In genomic region chr15:72117448-72117697, GRCh38 we compare ENCODE assay signal across 8 cellular contexts. TPM values are rescaled to one million over a fixed set of nuclear protein-coding genes. Genes with fewer than 3 reads are reported as not detected.
A peak's percentile ranks its signal among the peaks of the same experiment; 100 is the strongest.
DNase-seq lines count a peak whose midpoint lies in the region; ATAC-seq and TF ChIP-seq lines count a peak whose summit lies in the region.

No MANE protein-coding gene starts in this region.

- H3K27ac ChIP-seq in right atrium auricular region (peak overlapping the region; percentile 97 to 99), gastrocnemius medialis (peak overlapping the region; percentile 92 to 98 (median 95))

- no peak for TF ChIP-seq CTCF in right atrium auricular region (IDR thresholded peaks at IDR 0.05)
- TF ChIP-seq CTCF in gastrocnemius medialis (IDR thresholded peaks at IDR 0.05 in 4 of 5, conservative IDR thresholded peaks at IDR 0.05 in 1 of 5), result no peak

- H3K36me3 ChIP-seq in right atrium auricular region (no peaks in the 10 kb centered on the region), gastrocnemius medialis (no peaks in the 10 kb centered on the region)

- intact Hi-C loops in gastrocnemius medialis (cut with DNase I; ENCODE audit: low total_unique reads), result loop anchor here (5.0 kb wide), 1 partner anchor 95 kb away; no protein-coding TSS in a partner anchor

- H3K27me3 Mint-ChIP-seq in activated naive CD8-positive, alpha-beta T cell treated with anti-CD3 and anti-CD28 coated beads, Interleukin-2, amount 50 U/mL, for 24 hours, result no peaks in the 10 kb centered on the region

- no peaks in the 10 kb centered on the region for H3K27me3 ChIP-seq in right atrium auricular region
- no peaks in the 10 kb centered on the region for H3K27me3 ChIP-seq in gastrocnemius medialis

- peaks cover 28% of the 10 kb centered on the region for H3K4me1 Mint-ChIP-seq in activated naive CD8-positive, alpha-beta T cell treated with anti-CD3 and anti-CD28 coated beads, Interleukin-2, amount 50 U/mL, for 24 hours

- H3K9me3 Mint-ChIP-seq in activated naive CD8-positive, alpha-beta T cell treated with anti-CD3 and anti-CD28 coated beads, Interleukin-2, amount 50 U/mL, for 24 hours, result no peaks in the 10 kb centered on the region

- in situ Hi-C loops in gastrocnemius medialis (cut with MboI; ENCODE audit: low sequenced_read_pairs in 4 of 4), result no loop called here

- peak overlapping the region; percentile 34 for H3K27ac Mint-ChIP-seq in activated naive CD8-positive, alpha-beta T cell treated with anti-CD3 and anti-CD28 coated beads, Interleukin-2, amount 50 U/mL, for 24 hours

- no peaks in the 10 kb centered on the region for H3K9me3 ChIP-seq in right atrium auricular region
- H3K9me3 ChIP-seq in gastrocnemius medialis, result no peaks in the 10 kb centered on the region

- TF ChIP-seq POLR2A in gastrocnemius medialis (IDR thresholded peaks at IDR 0.05), result no peak

- DNase-seq in AML-193 (lab: John Stamatoyannopoulos, UW), result peak; percentile 32 to 42
- DNase-seq in SW480 (ENCODE audit: low spot score), result peak; percentile 69
- DNase-seq in activated naive CD8-positive, alpha-beta T cell treated with anti-CD3 and anti-CD28 coated beads, Interleukin-2, amount 50 U/mL, for 24 hours, result peak; percentile 73
- peak; percentile 83 for DNase-seq in right atrium auricular region (ENCODE audit: low spot score)
- peak; percentile 69 to 80 for DNase-seq in gastrocnemius medialis
- no peak for DNase-seq in NCI-H524 treated with DMSO at 0.1 percent for 48 hours (lab: John Stamatoyannopoulos, UW)

- H3K4me1 ChIP-seq in right atrium auricular region (peaks cover 0 to 19% of the 10 kb centered on the region in 2 donors), gastrocnemius medialis (peaks cover 40 to 51% of the 10 kb centered on the region in 2 donors)

- peak overlapping the region; percentile 90 for H3K4me3 Mint-ChIP-seq in activated naive CD8-positive, alpha-beta T cell treated with anti-CD3 and anti-CD28 coated beads, Interleukin-2, amount 50 U/mL, for 24 hours

- H3K36me3 Mint-ChIP-seq in activated naive CD8-positive, alpha-beta T cell treated with anti-CD3 and anti-CD28 coated beads, Interleukin-2, amount 50 U/mL, for 24 hours (ENCODE audit: low read depth), result no peaks in the 10 kb centered on the region

- ATAC-seq in GM19397 (IDR thresholded peaks at IDR 0.05; ENCODE audit: unreplicated experiment) (peak; percentile 46), HG03469 (IDR thresholded peaks at IDR 0.05; ENCODE audit: unreplicated experiment) (peak; percentile 39), gastrocnemius medialis (peak; percentile 59 to 62)
- peak; percentile 78 for ATAC-seq in activated naive CD8-positive, alpha-beta T cell treated with anti-CD3 and anti-CD28 coated beads, Interleukin-2, amount 50 U/mL, for 24 hours

- H3K4me3 ChIP-seq in right atrium auricular region (peak overlapping the region; percentile 88 to 92), gastrocnemius medialis (peak overlapping the region; percentile 73 to 96 (median 77))

RNA-seq across cellular contexts. Expression of gene MYO9A, which starts 0.6 kb away (rescaled TPM):
- 10 to 100 TPM; 23.4 to 24.1 TPM for total RNA-seq in right atrium auricular region
- total RNA-seq in gastrocnemius medialis, result 10 to 100 TPM; 21.0 to 40.9 (median 24.2) TPM

RNA-seq across cellular contexts. Expression of gene SENP8, which starts 0.8 kb away (rescaled TPM):
- 1 to 10 TPM; 1.9 to 3.3 TPM for total RNA-seq in right atrium auricular region
- total RNA-seq in gastrocnemius medialis, result 1 to 10 TPM; 1.0 to 3.6 (median 2.7) TPM
